ENCODE assay signal across 9 cellular contexts in the genomic region with DNA sequence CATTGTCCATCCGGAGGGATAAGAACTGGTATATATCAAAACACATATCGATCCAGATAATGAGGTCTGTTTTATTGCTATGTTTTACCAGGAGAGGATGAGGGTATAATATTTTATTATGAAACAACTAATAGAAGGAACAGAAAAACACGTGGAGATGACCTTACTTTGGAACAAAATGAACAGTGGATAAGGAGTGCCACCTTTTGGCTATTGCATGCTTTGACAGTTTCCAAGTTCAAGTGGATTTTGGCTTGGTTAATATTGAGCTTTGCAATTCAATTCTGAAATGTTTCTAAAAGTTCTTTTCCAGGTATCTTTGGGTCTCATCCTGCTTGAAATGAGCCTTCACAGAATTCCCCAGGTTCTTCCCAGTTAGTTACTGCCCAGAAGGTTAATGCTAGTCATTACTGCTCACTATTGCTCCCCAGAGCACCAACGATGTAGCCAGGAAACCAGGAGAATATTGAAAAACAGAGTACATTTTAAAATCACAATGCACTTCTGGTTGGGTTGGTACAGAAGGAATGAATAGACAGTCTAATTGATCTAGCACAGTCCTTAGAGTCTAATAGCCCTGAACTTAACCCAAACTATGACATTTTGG. TPM values are rescaled to one million over a fixed set of nuclear protein-coding genes. Genes with fewer than 3 reads are reported as not detected.
DNase-seq lines count a peak whose midpoint lies in the region; ATAC-seq and TF ChIP-seq lines count a peak whose summit lies in the region.
"Had no signal": no experiment of that assay in that cellular context is flagged by ENCODE, and none has a peak within 500 bp of the region (broad histone marks: within the 10 kb centered on the region; RNA-seq: fewer than 3 reads in every experiment).

No MANE protein-coding gene starts in this region.

- TF ChIP-seq CTCF in BJ (IDR thresholded peaks at IDR 0.05; ENCODE audit: insufficient read depth, low read depth, low read length): peak; percentile 63
- peak; percentile 48 for TF ChIP-seq CTCF in Loucy (conservative IDR thresholded peaks at IDR 0.05; ENCODE audit: low read length)
- TF ChIP-seq CTCF in VCaP (conservative IDR thresholded peaks at IDR 0.05): peak; percentile 82

- H3K9me3 ChIP-seq in Loucy (ENCODE audit: insufficient read depth, low read depth, low read length): no peaks in the 10 kb centered on the region

- H3K27me3 ChIP-seq in BJ (ENCODE audit: control insufficient read depth, insufficient read depth, low read length): no peaks in the 10 kb centered on the region
- no peaks in the 10 kb centered on the region for H3K27me3 ChIP-seq in Loucy (ENCODE audit: insufficient read depth, low read length, poor library complexity, severe bottlenecking)

- H3K36me3 Mint-ChIP-seq in activated T-cell treated with anti-CD3 and anti-CD28 coated beads, Interleukin-2, amount 50 U/mL, for 4 hours (ENCODE audit: insufficient read depth): no peaks in the 10 kb centered on the region

- H3K27ac ChIP-seq in VCaP: no peak overlapping the region; the same call in 1 of the 2 replicates
- H3K27ac ChIP-seq: epithelial cell of prostate had no signal

- ATAC-seq in GM21390 (IDR thresholded peaks at IDR 0.05; ENCODE audit: unreplicated experiment) (peak; percentile 72), HG02840 (IDR thresholded peaks at IDR 0.05; ENCODE audit: low FRiP score, unreplicated experiment) (no peak)
- no peak for ATAC-seq in activated T-cell treated with anti-CD3 and anti-CD28 coated beads, Interleukin-2, amount 50 U/mL, for 4 hours

- H3K36me3 ChIP-seq in BJ (ENCODE audit: control insufficient read depth, insufficient read depth, low read length) (no peaks in the 10 kb centered on the region), Loucy (ENCODE audit: insufficient read depth, low read length) (no peaks in the 10 kb centered on the region)

- POLR2A ChIA-PET in BJ (lab: Charles Lee): no interaction called here

- no peaks in the 10 kb centered on the region for H3K9me2 ChIP-seq in Loucy (replicated peaks; ENCODE audit: low read depth, low read length)

- no peak overlapping the region for H3K4me2 ChIP-seq in Loucy (ENCODE audit: low read depth, low read length, poor library complexity, severe bottlenecking)

- no peaks in the 10 kb centered on the region for H3K4me1 ChIP-seq in Loucy (ENCODE audit: insufficient read depth, low read length, poor library complexity, severe bottlenecking)

- DNase-seq in BJ (ENCODE audit: low read depth) (no peak), iris pigment epithelial cell (ENCODE audit: low read depth) (peak; percentile 67), 8988T (no peak)
- DNase-seq in activated T-cell treated with anti-CD3 and anti-CD28 coated beads, Interleukin-2, amount 50 U/mL, for 4 hours: no peak

- no peak overlapping the region for H3K9ac ChIP-seq in Loucy (ENCODE audit: low read depth, low read length, poor library complexity, severe bottlenecking)

- no peaks in the 10 kb centered on the region for H3F3A ChIP-seq in Loucy (ENCODE audit: low read depth)

- no peak overlapping the region for H3K4me3 ChIP-seq in BJ (ENCODE audit: low read depth, low read length)
- no peak overlapping the region for H3K4me3 ChIP-seq in Loucy (ENCODE audit: low read length, poor library complexity, severe bottlenecking)

- no peaks in the 10 kb centered on the region for H3K79me2 ChIP-seq in Loucy (ENCODE audit: insufficient read depth, low read length)

- H3K4me1 Mint-ChIP-seq in activated T-cell treated with anti-CD3 and anti-CD28 coated beads, Interleukin-2, amount 50 U/mL, for 4 hours (ENCODE audit: low read depth): no peaks in the 10 kb centered on the region

- no peaks in the 10 kb centered on the region for H3K27me3 Mint-ChIP-seq in activated T-cell treated with anti-CD3 and anti-CD28 coated beads, Interleukin-2, amount 50 U/mL, for 4 hours (ENCODE audit: low read depth)

- H2AFZ ChIP-seq in Loucy (ENCODE audit: low read length): no peak overlapping the region

- H3K9me3 Mint-ChIP-seq in activated T-cell treated with anti-CD3 and anti-CD28 coated beads, Interleukin-2, amount 50 U/mL, for 4 hours: no peaks in the 10 kb centered on the region

- H3K4me3 Mint-ChIP-seq in activated T-cell treated with anti-CD3 and anti-CD28 coated beads, Interleukin-2, amount 50 U/mL, for 4 hours: no peak overlapping the region

- H4K20me1 ChIP-seq in Loucy (ENCODE audit: insufficient read depth, low read length, poor library complexity, severe bottlenecking): no peaks in the 10 kb centered on the region

- CTCF ChIA-PET in BJ (lab: Yijun Ruan, JAX): interaction anchor here (0.9 to 2.1 kb wide), 10 partner anchors 9 to 1269 kb away, joined by 3 to 10 read pairs (median 3); no protein-coding TSS in a partner anchor

RNA-seq across cellular contexts. Expression of a gene that starts 45.5 kb away (rescaled TPM):
- polyA plus RNA-seq in BJ (2011; rRNA removed): 0.05 TPM in 1 of 2 replicates, not detected in the other
- not detected in 2 replicates for polyA minus RNA-seq in BJ (2011; rRNA and poly(A)+ RNA removed)
- under 1 TPM in 1 of 3 donors, not detected in 2; 0.18 TPM for total RNA-seq in activated T-cell treated with anti-CD3 and anti-CD28 coated beads, Interleukin-2, amount 50 U/mL, for 4 hours
